Comparison of ENCODE assay signal across 10 cellular contexts in genomic region chr10:29621161-29621560, GRCh38. TPM values are rescaled to one million over a fixed set of nuclear protein-coding genes. Genes with fewer than 3 reads are reported as not detected.
A peak's percentile ranks its signal among the peaks of the same experiment; 100 is the strongest.
DNase-seq lines count a peak whose midpoint lies in the region; ATAC-seq and TF ChIP-seq lines count a peak whose summit lies in the region.
"Had no signal": no experiment of that assay in that cellular context is flagged by ENCODE, and none has a peak within 500 bp of the region (broad histone marks: within the 10 kb centered on the region; RNA-seq: fewer than 3 reads in every experiment).

No MANE protein-coding gene starts in this region.

- no peaks in the 10 kb centered on the region for H3K9me3 ChIP-seq in left lung

- intact Hi-C loops in left lung (cut with DNase I): no loop called here

- H3K4me3 ChIP-seq in left lung: no peak overlapping the region
- H3K4me3 ChIP-seq: PC-9 had no signal

- peak; percentile 22 for ATAC-seq in left lung
- ATAC-seq in stimulated activated naive CD8-positive, alpha-beta T cell treated with anti-CD3 and anti-CD28 coated beads, Interleukin-15, Interleukin-2, amounts not matched to agents 100 U/mL and 50 U/mL, for 24 hours: no peak
- no peak for ATAC-seq in GM19351 (IDR thresholded peaks at IDR 0.05; ENCODE audit: unreplicated experiment)
- ATAC-seq in omental fat pad (ENCODE audit: low FRiP score): no peak

- no peak overlapping the region for H3K27ac ChIP-seq in left lung
- H3K27ac ChIP-seq: PC-9 had no signal

- peaks cover 35% of the 10 kb centered on the region for H3K36me3 Mint-ChIP-seq in type B pancreatic cell
- H3K36me3 Mint-ChIP-seq: naive B cell had no signal

- H3K27ac Mint-ChIP-seq in type B pancreatic cell: peak overlapping the region; percentile 86

- TF ChIP-seq CTCF in left lung (IDR thresholded peaks at IDR 0.05) (no peak), type B pancreatic cell (conservative IDR thresholded peaks at IDR 0.05) (no peak), omental fat pad (IDR thresholded peaks at IDR 0.05) (no peak)

- peak; percentile 10 for DNase-seq in NCI-H226
- DNase-seq in ecto neural progenitor cell (ENCODE audit: low spot score): peak; percentile 72
- no peak for DNase-seq in left lung
- DNase-seq in type B pancreatic cell (ENCODE audit: extremely low spot score, unreplicated experiment): peak; percentile 54
- no peak for DNase-seq in stimulated activated naive CD8-positive, alpha-beta T cell treated with anti-CD3 and anti-CD28 coated beads, Interleukin-15, Interleukin-2, amounts not matched to agents 100 U/mL and 50 U/mL, for 24 hours
- DNase-seq in omental fat pad (ENCODE audit: low spot score): no peak
- DNase-seq: GOT3, naive B cell, PC-9 had no signal

- H3K27me3 ChIP-seq in left lung: no peaks in the 10 kb centered on the region

- no peaks in the 10 kb centered on the region for H3K27me3 Mint-ChIP-seq in type B pancreatic cell

- H3K36me3 ChIP-seq in left lung: no peaks in the 10 kb centered on the region

- H3K4me1 ChIP-seq in left lung: peaks cover 22 to 41% of the 10 kb centered on the region in 2 donors

- H3K9me3 Mint-ChIP-seq in type B pancreatic cell: no peaks in the 10 kb centered on the region

- H3K4me1 Mint-ChIP-seq in type B pancreatic cell (ENCODE audit: unreplicated experiment): peaks cover 51% of the 10 kb centered on the region
- H3K4me1 Mint-ChIP-seq: naive B cell had no signal

- peak overlapping the region; percentile 52 for H3K4me3 Mint-ChIP-seq in type B pancreatic cell
- H3K4me3 Mint-ChIP-seq: naive B cell had no signal

RNA-seq across cellular contexts. Expression of gene SVIL, which starts 13.6 kb away (rescaled TPM):
- total RNA-seq in left lung: 100 to 1,000 TPM in 1 of 2 donors, 10 to 100 TPM in 1; 73.7 to 103 TPM
- 171 and 195 TPM in 2 replicates for total RNA-seq in type B pancreatic cell (ENCODE audit: low replicate concordance)
- total RNA-seq in omental fat pad: 10 to 100 TPM; 22.8 to 44.4 (median 30.5) TPM

Comparison
In these comparisons a context has a peak if more than half of its experiments do, and no peak if none do; other contexts are left out.
1. DNase-seq: peak in NCI-H226 (single experiment), ecto neural progenitor cell (single experiment) and type B pancreatic cell (single experiment); none in left lung (0 of 2), stimulated activated naive CD8-positive, alpha-beta T cell treated with anti-CD3 and anti-CD28 coated beads, Interleukin-15, Interleukin-2, amounts not matched to agents 100 U/mL and 50 U/mL, for 24 hours (single experiment) and omental fat pad (single experiment).